In the genomic region with DNA sequence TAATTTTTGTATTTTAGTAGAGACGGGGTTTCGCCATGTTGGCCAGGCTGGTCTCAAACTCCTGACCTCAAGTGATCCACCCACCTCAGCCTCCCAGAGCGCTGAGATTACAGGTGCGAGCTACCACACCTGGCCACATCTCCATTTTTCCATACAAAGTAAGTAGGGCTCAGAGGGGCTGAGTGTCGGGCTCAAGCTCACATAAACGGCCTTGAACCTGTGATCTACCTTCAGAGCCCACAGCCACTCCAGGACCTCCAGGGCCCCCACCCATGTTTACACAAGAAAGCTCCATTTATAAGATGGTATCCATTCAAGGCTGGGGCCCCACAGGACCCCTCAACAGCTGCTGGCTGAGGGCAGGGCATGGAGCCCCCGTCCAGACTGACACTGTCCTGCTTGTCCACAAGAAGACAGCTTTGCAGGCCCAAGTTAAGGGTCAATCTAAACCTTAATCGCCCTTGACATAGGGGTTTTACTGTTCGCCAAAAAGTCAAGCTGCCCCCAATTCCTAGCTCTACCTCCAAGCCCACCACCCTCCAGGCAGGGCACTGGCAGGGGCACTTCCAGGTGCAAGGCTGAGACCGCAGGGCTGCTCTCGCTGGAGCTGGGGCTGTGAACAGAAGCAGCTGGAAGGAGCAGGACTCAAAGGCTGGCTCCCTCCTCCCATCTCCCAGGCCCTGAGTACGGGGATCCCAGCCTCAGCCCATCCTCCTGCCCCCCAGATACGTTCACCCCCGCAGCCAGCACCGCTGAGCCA, we compare ENCODE assay signal across 10 cellular contexts. TPM values are rescaled to one million over a fixed set of nuclear protein-coding genes. Genes with fewer than 3 reads are reported as not detected.
DNase-seq lines count a peak whose midpoint lies in the region; ATAC-seq and TF ChIP-seq lines count a peak whose summit lies in the region.
"Had no signal": no experiment of that assay in that cellular context is flagged by ENCODE, and none has a peak within 500 bp of the region (broad histone marks: within the 10 kb centered on the region; RNA-seq: fewer than 3 reads in every experiment).

No MANE protein-coding gene starts in this region.

- no peak for DNase-seq in CD4-positive, CD25-positive, alpha-beta regulatory T cell
- DNase-seq in HL-60 (ENCODE audit: low read depth in 1 of 2, low spot score in 1 of 2) (peak in 1 of 2 experiments; percentile 28), COR-L47 (lab: John Stamatoyannopoulos, UW) (no peak), type B pancreatic cell (ENCODE audit: extremely low spot score, unreplicated experiment) (no peak)
- no peak for DNase-seq in activated naive CD8-positive, alpha-beta T cell treated with anti-CD3 and anti-CD28 coated beads, Interleukin-2, amount 50 U/mL, for 24 hours
- no peak for DNase-seq in naive thymus-derived CD8-positive, alpha-beta T cell
- DNase-seq: NCI-H1092, NCI-H446 treated with DMSO at 0.1 percent for 48 hours had no signal

- no peak for ATAC-seq in CD4-positive, CD25-positive, alpha-beta regulatory T cell (ENCODE audit: low read depth in 2 of 2)
- no peak for ATAC-seq in activated naive CD8-positive, alpha-beta T cell treated with anti-CD3 and anti-CD28 coated beads, Interleukin-2, amount 50 U/mL, for 24 hours
- no peak for ATAC-seq in naive thymus-derived CD8-positive, alpha-beta T cell
- no peak for ATAC-seq in HG03095 (IDR thresholded peaks at IDR 0.05; ENCODE audit: unreplicated experiment)
- no peak for ATAC-seq in GM18505 (IDR thresholded peaks at IDR 0.05; ENCODE audit: unreplicated experiment)

- peaks cover 38% of the 10 kb centered on the region for H3K36me3 ChIP-seq in CD4-positive, CD25-positive, alpha-beta regulatory T cell (ENCODE audit: control insufficient read depth, insufficient read depth, low read length)

- H3K4me1 ChIP-seq in CD4-positive, CD25-positive, alpha-beta regulatory T cell (ENCODE audit: control insufficient read depth, insufficient read depth, low read length, poor library complexity, severe bottlenecking), result peaks cover 90% of the 10 kb centered on the region

- H3K27ac ChIP-seq in CD4-positive, CD25-positive, alpha-beta regulatory T cell (ENCODE audit: insufficient read depth, low read length, poor library complexity, severe bottlenecking), result peak overlapping the region; percentile 90
- H3K27ac ChIP-seq in HL-60 (replicated peaks), result peak overlapping the region; percentile 97

- peaks cover 7 to 86% (median 33%) of the 10 kb centered on the region in 4 donors for H3K4me1 Mint-ChIP-seq in CD4-positive, CD25-positive, alpha-beta regulatory T cell
- H3K4me1 Mint-ChIP-seq in activated naive CD8-positive, alpha-beta T cell treated with anti-CD3 and anti-CD28 coated beads, Interleukin-2, amount 50 U/mL, for 24 hours, result peaks cover 64% of the 10 kb centered on the region
- peaks cover 27 to 85% (median 69%) of the 10 kb centered on the region in 4 donors for H3K4me1 Mint-ChIP-seq in naive thymus-derived CD8-positive, alpha-beta T cell
- H3K4me1 Mint-ChIP-seq in type B pancreatic cell (ENCODE audit: unreplicated experiment), result peaks cover 3% of the 10 kb centered on the region

- no peaks in the 10 kb centered on the region for H3K27me3 ChIP-seq in CD4-positive, CD25-positive, alpha-beta regulatory T cell (ENCODE audit: control insufficient read depth, insufficient read depth, low read length)
- H3K27me3 ChIP-seq in HL-60 (ENCODE audit: insufficient read depth, poor library complexity, severe bottlenecking), result no peaks in the 10 kb centered on the region

- H3K27ac Mint-ChIP-seq in CD4-positive, CD25-positive, alpha-beta regulatory T cell, result peak overlapping the region; percentile 96 to 100 (median 99)
- peak overlapping the region; percentile 94 for H3K27ac Mint-ChIP-seq in activated naive CD8-positive, alpha-beta T cell treated with anti-CD3 and anti-CD28 coated beads, Interleukin-2, amount 50 U/mL, for 24 hours
- peak overlapping the region; percentile 94 to 99 (median 98) for H3K27ac Mint-ChIP-seq in naive thymus-derived CD8-positive, alpha-beta T cell
- H3K27ac Mint-ChIP-seq in type B pancreatic cell, result no peak overlapping the region

- H3K9me3 Mint-ChIP-seq in CD4-positive, CD25-positive, alpha-beta regulatory T cell, result peaks cover 0 to 2% (median 0%) of the 10 kb centered on the region in 7 donors
- no peaks in the 10 kb centered on the region for H3K9me3 Mint-ChIP-seq in activated naive CD8-positive, alpha-beta T cell treated with anti-CD3 and anti-CD28 coated beads, Interleukin-2, amount 50 U/mL, for 24 hours
- peaks cover 0 to 2% (median 0%) of the 10 kb centered on the region in 9 donors for H3K9me3 Mint-ChIP-seq in naive thymus-derived CD8-positive, alpha-beta T cell
- H3K9me3 Mint-ChIP-seq in type B pancreatic cell, result no peaks in the 10 kb centered on the region

- TF ChIP-seq CTCF in HL-60 (IDR thresholded peaks at IDR 0.05; ENCODE audit: insufficient read depth, low read length) (no peak), type B pancreatic cell (conservative IDR thresholded peaks at IDR 0.05) (no peak)

- H3K27me3 Mint-ChIP-seq in CD4-positive, CD25-positive, alpha-beta regulatory T cell, result no peaks in the 10 kb centered on the region
- no peaks in the 10 kb centered on the region for H3K27me3 Mint-ChIP-seq in activated naive CD8-positive, alpha-beta T cell treated with anti-CD3 and anti-CD28 coated beads, Interleukin-2, amount 50 U/mL, for 24 hours
- peaks cover 0 to 2% (median 0%) of the 10 kb centered on the region in 5 donors for H3K27me3 Mint-ChIP-seq in naive thymus-derived CD8-positive, alpha-beta T cell
- H3K27me3 Mint-ChIP-seq in type B pancreatic cell, result no peaks in the 10 kb centered on the region

- peak overlapping the region; percentile 38 to 93 (median 84) for H3K4me3 Mint-ChIP-seq in CD4-positive, CD25-positive, alpha-beta regulatory T cell
- no peak overlapping the region for H3K4me3 Mint-ChIP-seq in activated naive CD8-positive, alpha-beta T cell treated with anti-CD3 and anti-CD28 coated beads, Interleukin-2, amount 50 U/mL, for 24 hours
- H3K4me3 Mint-ChIP-seq in naive thymus-derived CD8-positive, alpha-beta T cell, result peak overlapping the region; percentile 12 to 92 (median 63)
- H3K4me3 Mint-ChIP-seq in type B pancreatic cell, result no peak overlapping the region

- no peak overlapping the region for H3K4me3 ChIP-seq in CD4-positive, CD25-positive, alpha-beta regulatory T cell (ENCODE audit: low read depth, low read length)
- no peak overlapping the region for H3K4me3 ChIP-seq in HL-60 (replicated peaks; ENCODE audit: insufficient read depth, low read length)

- peaks cover 13% of the 10 kb centered on the region for H3K36me3 Mint-ChIP-seq in CD4-positive, CD25-positive, alpha-beta regulatory T cell
- H3K36me3 Mint-ChIP-seq in activated naive CD8-positive, alpha-beta T cell treated with anti-CD3 and anti-CD28 coated beads, Interleukin-2, amount 50 U/mL, for 24 hours (ENCODE audit: low read depth), result peaks cover 21% of the 10 kb centered on the region
- peaks cover under 1 to 38% (median 14%) of the 10 kb centered on the region in 3 donors for H3K36me3 Mint-ChIP-seq in naive thymus-derived CD8-positive, alpha-beta T cell
- no peaks in the 10 kb centered on the region for H3K36me3 Mint-ChIP-seq in type B pancreatic cell

- no peak for TF ChIP-seq POLR2A in GM18505 (IDR thresholded peaks at IDR 0.05; ENCODE audit: borderline replicate concordance, extremely low read depth, insufficient read depth, insufficient read length)

- no peaks in the 10 kb centered on the region for H3K9me3 ChIP-seq in CD4-positive, CD25-positive, alpha-beta regulatory T cell (ENCODE audit: control insufficient read depth in 2 of 2, low read length in 2 of 2)

- POLR2A ChIA-PET in naive thymus-derived CD8-positive, alpha-beta T cell (lab: Charles Lee), result interaction anchor here (0.6 to 27.2 kb wide), 14 partner anchors 9 to 1802 kb away, joined by 3 to 1403 read pairs (median 6); a partner anchor contains a TSS

RNA-seq across cellular contexts. Expression of a gene that starts 18.9 kb away (rescaled TPM):
- total RNA-seq in CD4-positive, CD25-positive, alpha-beta regulatory T cell, result 95.6 TPM
- polyA plus RNA-seq in CD4-positive, CD25-positive, alpha-beta regulatory T cell, result 10 to 100 TPM; 16.6 to 23.0 (median 17.7) TPM
- total RNA-seq in naive thymus-derived CD8-positive, alpha-beta T cell, result 10 to 100 TPM; 79.6 to 80.9 TPM
- polyA plus RNA-seq in naive thymus-derived CD8-positive, alpha-beta T cell, result 10 to 100 TPM; 12.2 to 28.1 (median 12.7) TPM
- 0.79 and 1.9 TPM in 2 replicates for total RNA-seq in type B pancreatic cell (ENCODE audit: low replicate concordance)

RNA-seq across cellular contexts. Expression of a gene that starts 32.1 kb away (rescaled TPM):
- total RNA-seq in CD4-positive, CD25-positive, alpha-beta regulatory T cell, result not detected
- not detected for polyA plus RNA-seq in CD4-positive, CD25-positive, alpha-beta regulatory T cell
- total RNA-seq in naive thymus-derived CD8-positive, alpha-beta T cell, result under 1 TPM; 0.82 to 0.86 TPM
- polyA plus RNA-seq in naive thymus-derived CD8-positive, alpha-beta T cell, result under 1 TPM in 2 of 3 donors, not detected in 1; 0.45 to 0.57 TPM
- total RNA-seq in type B pancreatic cell (ENCODE audit: low replicate concordance), result 0.50 and 3.1 TPM in 2 replicates

Comparison
In these comparisons a context has a peak if more than half of its experiments do, and no peak if none do; other contexts are left out.
1. H3K4me3 Mint-ChIP-seq: peak in CD4-positive, CD25-positive, alpha-beta regulatory T cell (4 of 4) and naive thymus-derived CD8-positive, alpha-beta T cell (10 of 10); none in activated naive CD8-positive, alpha-beta T cell treated with anti-CD3 and anti-CD28 coated beads, Interleukin-2, amount 50 U/mL, for 24 hours (single experiment) and type B pancreatic cell (single experiment).
2. RNA of a gene that starts 18.9 kb away (total RNA-seq): 95.6 TPM in CD4-positive, CD25-positive, alpha-beta regulatory T cell (single experiment) and 79.6 to 80.9 TPM in naive thymus-derived CD8-positive, alpha-beta T cell; 0.79 to 1.9 TPM in type B pancreatic cell; every median in the first group is over 10 times any median in the second.